Comparison of ENCODE assay signal across 8 cellular contexts in the genomic region with DNA sequence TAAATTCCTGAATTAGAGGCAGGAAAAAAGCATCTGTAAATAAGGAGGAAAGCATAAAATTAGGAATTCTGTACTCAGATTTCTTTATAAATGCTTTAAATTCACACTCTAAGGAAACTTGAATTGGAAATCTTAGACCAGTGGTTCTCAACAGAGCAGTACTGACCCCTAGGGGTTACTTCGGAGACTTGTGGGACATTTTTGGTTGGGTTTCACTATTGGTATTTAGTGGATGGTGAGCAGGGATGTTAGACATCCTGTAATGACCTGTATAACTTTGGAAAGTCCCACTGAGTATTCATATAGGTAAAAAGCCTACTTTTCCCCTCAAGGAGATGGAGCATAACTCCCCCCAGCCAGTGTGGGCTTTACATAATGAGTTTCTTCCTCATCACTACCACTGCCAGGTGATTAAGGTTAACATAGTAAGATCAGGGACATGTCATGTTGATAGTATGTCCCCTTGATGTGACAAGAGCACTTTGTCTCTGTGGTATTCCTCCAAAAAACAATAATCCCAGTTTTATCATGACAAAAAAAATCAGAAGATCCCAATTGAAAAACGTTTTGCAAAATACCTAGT. TPM values are rescaled to one million over a fixed set of nuclear protein-coding genes. Genes with fewer than 3 reads are reported as not detected.
DNase-seq lines count a peak whose midpoint lies in the region; ATAC-seq and TF ChIP-seq lines count a peak whose summit lies in the region.

No MANE protein-coding gene starts in this region.

- H3K27ac Mint-ChIP-seq in activated CD4-positive, alpha-beta T cell treated with anti-CD3 and anti-CD28 coated beads for 36 hours, result no peak overlapping the region

- CTCF ChIA-PET in activated CD4-positive, alpha-beta T cell treated with anti-CD3 and anti-CD28 coated beads for 36 hours (lab: Charles Lee), result interaction anchor here (1.1 to 1.5 kb wide), 2 partner anchors 101 to 178 kb away, joined by 3 to 4 read pairs; no protein-coding TSS in a partner anchor

- peaks cover 27% of the 10 kb centered on the region for H3K4me1 Mint-ChIP-seq in activated CD4-positive, alpha-beta T cell treated with anti-CD3 and anti-CD28 coated beads for 36 hours

- no peaks in the 10 kb centered on the region for H3K27me3 ChIP-seq in KMS-11 (ENCODE audit: insufficient read depth, low read depth)
- no peaks in the 10 kb centered on the region for H3K27me3 ChIP-seq in tibial artery

- H3K4me2 ChIP-seq in KMS-11, result no peak overlapping the region

- H3K27me3 Mint-ChIP-seq in activated CD4-positive, alpha-beta T cell treated with anti-CD3 and anti-CD28 coated beads for 36 hours, result no peaks in the 10 kb centered on the region

- intact Hi-C loops in activated CD4-positive, alpha-beta T cell treated with anti-CD3 and anti-CD28 coated beads for 36 hours (cut with DNase I, micrococcal nuclease), result loop anchor here (1.0 to 10.0 kb wide), 6 partner anchors 31 to 977 kb away; a partner anchor contains a TSS
- intact Hi-C loops in left colon (cut with DNase I, micrococcal nuclease), result no loop called here
- intact Hi-C loops in tibial artery (cut with DNase I; ENCODE audit: low total_unique reads), result no loop called here

- H2AFZ ChIP-seq in KMS-11 (ENCODE audit: low read depth), result no peak overlapping the region

- peak; percentile 41 for DNase-seq in activated CD4-positive, alpha-beta T cell treated with anti-CD3 and anti-CD28 coated beads for 36 hours
- DNase-seq in activated CD4-positive, alpha-beta T cell treated with anti-CD3 and anti-CD28 coated beads for 1 hour, result no peak
- DNase-seq in SK-N-DZ (ENCODE audit: low spot score) (peak; percentile 48), cardiac fibroblast (ENCODE audit: low read depth in 2 of 2) (peak; percentile 74 to 78), left colon (no peak), tibial artery (no peak)

- peaks cover 32% of the 10 kb centered on the region for H3K36me3 Mint-ChIP-seq in activated CD4-positive, alpha-beta T cell treated with anti-CD3 and anti-CD28 coated beads for 36 hours (ENCODE audit: low read depth)

- peak; percentile 90 for ATAC-seq in activated CD4-positive, alpha-beta T cell treated with anti-CD3 and anti-CD28 coated beads for 36 hours
- peak; percentile 73 for ATAC-seq in GM21576 (IDR thresholded peaks at IDR 0.05; ENCODE audit: unreplicated experiment)
- peak; percentile 87 for ATAC-seq in left colon

- no peaks in the 10 kb centered on the region for H3K79me2 ChIP-seq in KMS-11 (ENCODE audit: insufficient read depth, low read depth)

- H3K4me3 Mint-ChIP-seq in activated CD4-positive, alpha-beta T cell treated with anti-CD3 and anti-CD28 coated beads for 36 hours, result no peak overlapping the region

- H4K20me1 ChIP-seq in KMS-11 (ENCODE audit: insufficient read depth), result no peaks in the 10 kb centered on the region

- H3K9me3 ChIP-seq in tibial artery, result no peaks in the 10 kb centered on the region

- no peak overlapping the region for H3K9ac ChIP-seq in KMS-11

- TF ChIP-seq CTCF in KMS-11 (conservative IDR thresholded peaks at IDR 0.05; ENCODE audit: low read depth, low read length), result peak; percentile 79
- TF ChIP-seq CTCF in cardiac fibroblast (IDR thresholded peaks at IDR 0.05; ENCODE audit: low read depth, low read length), result peak; percentile 74
- peak; percentile 57 to 64 for TF ChIP-seq CTCF in tibial artery (IDR thresholded peaks at IDR 0.05)

- H3K36me3 ChIP-seq in KMS-11 (ENCODE audit: insufficient read depth), result no peaks in the 10 kb centered on the region
- peaks cover 7 to 25% (median 24%) of the 10 kb centered on the region in 3 donors for H3K36me3 ChIP-seq in tibial artery

- POLR2A ChIA-PET in activated CD4-positive, alpha-beta T cell treated with anti-CD3 and anti-CD28 coated beads for 36 hours (lab: Charles Lee), result no interaction called here

- H3K4me1 ChIP-seq in KMS-11 (ENCODE audit: low read depth, poor library complexity, severe bottlenecking) (peaks cover 4% of the 10 kb centered on the region), tibial artery (no peaks in the 10 kb centered on the region)

- H3K9me3 Mint-ChIP-seq in activated CD4-positive, alpha-beta T cell treated with anti-CD3 and anti-CD28 coated beads for 36 hours (ENCODE audit: low read depth), result peaks cover 8% of the 10 kb centered on the region

- no peak overlapping the region for H3K4me3 ChIP-seq in KMS-11 (IDR thresholded peaks at IDR 0.05; ENCODE audit: insufficient read depth, low read depth, low read length)
- no peak overlapping the region for H3K4me3 ChIP-seq in cardiac fibroblast (replicated peaks in 1 of 2; ENCODE audit: low read depth in 2 of 2, low read length in 2 of 2)
- H3K4me3 ChIP-seq in tibial artery, result no peak overlapping the region

- H3K27ac ChIP-seq in KMS-11, result no peak overlapping the region
- H3K27ac ChIP-seq in tibial artery, result no peak overlapping the region

RNA-seq across cellular contexts. Expression of a gene that starts 31.0 kb away (rescaled TPM):
- total RNA-seq in activated CD4-positive, alpha-beta T cell treated with anti-CD3 and anti-CD28 coated beads for 36 hours, result 100 to 1,000 TPM; 150 to 152 TPM
- polyA plus RNA-seq in SK-N-DZ (2014; cell fraction: cytosol; rRNA removed), result 264 and 266 TPM in 2 replicates
- polyA plus RNA-seq in SK-N-DZ (2014; cell fraction: nucleus; rRNA removed), result 116 and 129 TPM in 2 replicates
- total RNA-seq in left colon, result 10 to 100 TPM; 49.4 to 58.4 TPM

RNA-seq across cellular contexts. Expression of a gene that starts 32.2 kb away (rescaled TPM):
- total RNA-seq in activated CD4-positive, alpha-beta T cell treated with anti-CD3 and anti-CD28 coated beads for 36 hours, result 10 to 100 TPM in 1 of 2 experiments, 1 to 10 TPM in 1; 8.2 to 12.2 TPM
- polyA plus RNA-seq in SK-N-DZ (2014; cell fraction: cytosol; rRNA removed), result 1.4 and 1.6 TPM in 2 replicates
- 1.1 and 1.2 TPM in 2 replicates for polyA plus RNA-seq in SK-N-DZ (2014; cell fraction: nucleus; rRNA removed)
- 10 to 100 TPM; 26.1 to 31.3 TPM for total RNA-seq in left colon

RNA-seq across cellular contexts. Expression of a gene that starts 43.1 kb away (rescaled TPM):
- under 1 TPM in 1 of 2 experiments, not detected in 1; 0.02 TPM for total RNA-seq in activated CD4-positive, alpha-beta T cell treated with anti-CD3 and anti-CD28 coated beads for 36 hours
- not detected in 2 replicates for polyA plus RNA-seq in SK-N-DZ (2014; cell fraction: cytosol; rRNA removed)
- not detected in 2 replicates for polyA plus RNA-seq in SK-N-DZ (2014; cell fraction: nucleus; rRNA removed)
- total RNA-seq in left colon, result not detected

Comparison
In these comparisons a context has a peak if more than half of its experiments do, and no peak if none do; other contexts are left out.
1. DNase-seq: peak in activated CD4-positive, alpha-beta T cell treated with anti-CD3 and anti-CD28 coated beads for 36 hours (single experiment), SK-N-DZ (single experiment) and cardiac fibroblast (2 of 2); none in activated CD4-positive, alpha-beta T cell treated with anti-CD3 and anti-CD28 coated beads for 1 hour (single experiment), left colon (0 of 2) and tibial artery (0 of 2).
2. intact Hi-C loops: an anchor here in activated CD4-positive, alpha-beta T cell treated with anti-CD3 and anti-CD28 coated beads for 36 hours (1.0 to 10.0 kb wide); none called in left colon and tibial artery.
3. Peak in every context shown above with its lines, with median percentiles within 50 percentile points of each other: ATAC-seq and CTCF ChIP-seq.